In the genomic region with DNA sequence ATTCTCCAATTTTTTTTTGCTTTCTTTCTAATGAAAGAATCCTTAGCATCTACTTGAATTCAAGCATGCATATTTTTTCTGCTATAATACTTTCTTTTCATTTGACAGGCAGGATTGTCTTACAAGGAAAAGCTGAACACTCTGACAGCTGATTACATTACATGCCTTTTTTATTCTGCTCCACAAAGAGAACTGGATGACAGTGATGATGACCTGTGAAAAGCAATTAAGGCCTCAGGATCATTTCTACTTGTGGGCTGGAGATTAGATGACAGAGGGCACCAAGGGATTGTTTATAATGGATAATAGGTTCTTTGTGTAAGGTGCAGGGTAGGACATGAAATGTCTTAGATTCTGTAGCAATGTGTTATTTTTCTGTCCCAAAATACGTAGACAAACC, we compare ENCODE assay signal across 24 cellular contexts.
"Had no signal": no experiment of that assay in that cellular context is flagged by ENCODE, and none has a peak within 500 bp of the region (broad histone marks: within the 10 kb centered on the region; RNA-seq: fewer than 3 reads in every experiment).

No MANE protein-coding gene starts in this region.

- H3K9me3 ChIP-seq: gastroesophageal sphincter, heart left ventricle, lower lobe of right lung, prostate gland, sigmoid colon, stomach, thyroid gland, upper lobe of left lung had no signal

- H3K9me3 Mint-ChIP-seq: stimulated activated effector memory CD8-positive, alpha-beta T cell treated with anti-CD3 and anti-CD28 coated beads, Interleukin-12 subunit alpha, Interleukin-12 subunit beta, amount 100 ng/mL, for 72 hours had no signal

- H3K36me3 Mint-ChIP-seq: naive thymus-derived CD8-positive, alpha-beta T cell; neural progenitor cell; stimulated activated effector memory CD8-positive, alpha-beta T cell treated with anti-CD3 and anti-CD28 coated beads, Interleukin-12 subunit alpha, Interleukin-12 subunit beta, amount 100 ng/mL, for 72 hours had no signal

- H3K4me3 ChIP-seq: dorsolateral prefrontal cortex, gastroesophageal sphincter, heart left ventricle, hepatocyte, lower lobe of right lung, neural progenitor cell, prostate gland, sigmoid colon, stomach, thyroid gland, upper lobe of left lung had no signal

- ATAC-seq: esophagus mucosa; gastroesophageal sphincter; heart left ventricle; left cardiac atrium; left ventricle myocardium superior; lower lobe of right lung; naive thymus-derived CD8-positive, alpha-beta T cell; right cardiac atrium; stimulated activated effector memory CD8-positive, alpha-beta T cell treated with anti-CD3 and anti-CD28 coated beads, Interleukin-12 subunit alpha, Interleukin-12 subunit beta, amount 100 ng/mL, for 72 hours had no signal

- H3K27me3 ChIP-seq: dorsolateral prefrontal cortex, gastroesophageal sphincter, heart left ventricle, hepatocyte, neural progenitor cell, sigmoid colon, stomach, thyroid gland, upper lobe of left lung had no signal

- H3K27ac ChIP-seq: dorsolateral prefrontal cortex, epithelial cell of prostate, gastroesophageal sphincter, heart left ventricle, hepatocyte, lower lobe of right lung, neural progenitor cell, parathyroid adenoma, prostate gland, sigmoid colon, stomach, thyroid gland, upper lobe of left lung had no signal

- H2AFZ ChIP-seq: hepatocyte, neural progenitor cell, parathyroid adenoma had no signal

- H3K4me3 Mint-ChIP-seq: naive thymus-derived CD8-positive, alpha-beta T cell; neural progenitor cell; stimulated activated effector memory CD8-positive, alpha-beta T cell treated with anti-CD3 and anti-CD28 coated beads, Interleukin-12 subunit alpha, Interleukin-12 subunit beta, amount 100 ng/mL, for 72 hours had no signal

- H3K36me3 ChIP-seq: gastroesophageal sphincter, heart left ventricle, lower lobe of right lung, neural progenitor cell, prostate gland, sigmoid colon, stomach, thyroid gland, upper lobe of left lung had no signal

- H3K4me2 ChIP-seq: hepatocyte, neural progenitor cell had no signal

- H3K9ac ChIP-seq: neural progenitor cell, parathyroid adenoma had no signal

- H3K79me2 ChIP-seq: hepatocyte, parathyroid adenoma had no signal

- H3K27ac Mint-ChIP-seq: naive thymus-derived CD8-positive, alpha-beta T cell; neural progenitor cell; stimulated activated effector memory CD8-positive, alpha-beta T cell treated with anti-CD3 and anti-CD28 coated beads, Interleukin-12 subunit alpha, Interleukin-12 subunit beta, amount 100 ng/mL, for 72 hours had no signal

- DNase-seq: dorsolateral prefrontal cortex; effector CD4-positive, alpha-beta T cell; foreskin fibroblast; heart left ventricle; left cardiac atrium; left ventricle myocardium superior; lower lobe of right lung; naive thymus-derived CD8-positive, alpha-beta T cell; right cardiac atrium; sigmoid colon; stimulated activated CD4-positive, alpha-beta T cell treated with anti-CD3 and anti-CD28 coated beads, Interleukin-2, amount 100 ng/mL, for 24 hours; stimulated activated CD4-positive, alpha-beta T cell treated with anti-CD3 and anti-CD28 coated beads, Interleukin-4, amount 100 ng/mL, for 24 hours; stimulated activated naive CD4-positive, alpha-beta T cell treated with Interleukin-2 at 50 U/mL for 16 hours; stomach; thyroid gland; upper lobe of left lung had no signal
